10 cellular contexts compared by ENCODE assay signal in the genomic region with DNA sequence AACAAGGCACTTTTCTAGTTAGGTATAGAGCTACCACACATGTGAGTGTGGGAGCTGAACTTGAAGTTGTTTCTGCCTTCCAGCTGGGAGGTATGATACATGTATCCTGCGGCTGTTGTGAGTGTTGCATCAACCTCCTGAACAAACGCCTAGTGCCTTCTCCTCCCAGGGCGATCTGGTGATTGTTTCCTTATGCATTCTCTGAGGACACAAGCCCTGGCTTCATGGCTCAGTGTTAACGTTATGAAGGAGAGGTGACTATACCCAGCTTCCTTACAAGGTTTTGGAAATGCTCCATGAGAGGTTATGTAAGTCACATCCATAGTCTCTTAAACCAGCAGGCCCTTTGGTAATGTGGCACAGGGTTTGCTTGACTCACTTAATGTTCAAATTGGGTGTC.
DNase-seq lines count a peak whose midpoint lies in the region; ATAC-seq and TF ChIP-seq lines count a peak whose summit lies in the region.
"Had no signal": no experiment of that assay in that cellular context is flagged by ENCODE, and none has a peak within 500 bp of the region (broad histone marks: within the 10 kb centered on the region; RNA-seq: fewer than 3 reads in every experiment).

No MANE protein-coding gene starts in this region.

- no peak for ATAC-seq in HG02973 (IDR thresholded peaks at IDR 0.05; ENCODE audit: unreplicated experiment)
- ATAC-seq in HG03354 (IDR thresholded peaks at IDR 0.05; ENCODE audit: poor library complexity, severe bottlenecking, unreplicated experiment): no peak

- H3K9me3 ChIP-seq in left ventricle myocardium inferior (replicated peaks): no peaks in the 10 kb centered on the region

- no peaks in the 10 kb centered on the region for H3K36me3 ChIP-seq in left ventricle myocardium inferior

- H3K4me3 ChIP-seq in left ventricle myocardium inferior: no peak overlapping the region

- H3K27ac ChIP-seq in 22Rv1: peak overlapping the region; percentile 59
- peak overlapping the region; percentile 62 for H3K27ac ChIP-seq in left ventricle myocardium inferior (replicated peaks)

- TF ChIP-seq CTCF in 22Rv1 (IDR thresholded peaks at IDR 0.05): no peak
- no peak for TF ChIP-seq CTCF in left ventricle myocardium inferior (IDR thresholded peaks at IDR 0.05; ENCODE audit: borderline replicate concordance)

- intact Hi-C loops in left ventricle myocardium inferior (cut with micrococcal nuclease): no loop called here

- peaks cover 82% of the 10 kb centered on the region for H3K4me1 ChIP-seq in left ventricle myocardium inferior

- DNase-seq in HCEC 1CT (peak; percentile 97), T1000 (lab: John Stamatoyannopoulos, UW) (peak; percentile 65), left ventricle myocardium inferior (no peak), NCI-H345 treated with DMSO at 0.1 percent for 48 hours (lab: John Stamatoyannopoulos, UW; ENCODE audit: unreplicated experiment) (no peak), NCI-H2029 treated with DMSO at 0.1 percent for 48 hours (lab: John Stamatoyannopoulos, UW) (no peak)
- DNase-seq: activated B cell treated with CpG ODN at 0.5 μM for 24 hours; effector CD8-positive, alpha-beta T cell had no signal

- H3K27me3 ChIP-seq in left ventricle myocardium inferior (ENCODE audit: low read depth): no peaks in the 10 kb centered on the region

Comparison
In these comparisons a context has a peak if more than half of its experiments do, and no peak if none do; other contexts are left out.
1. DNase-seq: peak in HCEC 1CT (single experiment) and T1000 (single experiment); none in left ventricle myocardium inferior (single experiment), NCI-H345 treated with DMSO at 0.1 percent for 48 hours (single experiment) and NCI-H2029 treated with DMSO at 0.1 percent for 48 hours (single experiment).